ENCODE assay signal across 7 cellular contexts in the genomic region with DNA sequence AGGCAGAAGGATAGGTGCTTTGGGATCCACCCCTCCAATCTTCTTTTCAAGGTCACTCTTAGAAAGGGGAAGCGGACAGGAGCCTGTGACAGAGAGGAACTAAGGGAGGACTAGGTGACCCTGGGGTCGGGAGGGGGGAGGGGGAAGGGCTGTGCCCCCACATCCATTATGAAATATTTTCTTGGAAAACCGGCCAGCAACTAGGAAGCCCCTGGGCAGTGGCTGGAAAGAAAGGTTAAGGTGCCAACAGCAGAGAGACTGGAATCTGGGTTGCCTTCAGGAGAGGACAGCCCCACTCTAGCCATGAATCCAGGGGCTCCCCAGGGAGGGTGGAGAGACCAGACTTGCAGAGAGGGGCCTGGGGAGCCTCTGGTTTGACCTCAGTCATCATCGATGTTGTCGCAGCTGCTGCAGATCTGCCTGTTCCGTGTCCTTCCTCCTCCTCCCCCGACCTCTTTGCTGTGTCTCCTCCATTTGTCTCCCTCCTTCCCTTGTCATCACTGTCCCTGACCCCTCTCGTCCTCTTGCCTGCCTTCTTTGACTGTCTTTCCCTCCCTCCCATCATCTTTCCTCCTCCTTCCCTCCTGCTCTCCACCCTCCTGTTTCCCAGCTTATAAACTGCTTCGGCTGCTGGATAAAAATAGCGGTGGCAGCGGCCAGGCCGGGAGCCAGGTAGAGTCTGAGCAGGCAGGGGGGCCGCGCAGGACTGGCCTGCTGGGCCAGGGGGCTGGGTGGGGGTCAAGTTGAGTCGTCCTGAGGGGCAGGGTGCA. TPM values are rescaled to one million over a fixed set of nuclear protein-coding genes. Genes with fewer than 3 reads are reported as not detected.
DNase-seq lines count a peak whose midpoint lies in the region; ATAC-seq lines count a peak whose summit lies in the region.
"Had no signal": no experiment of that assay in that cellular context is flagged by ENCODE, and none has a peak within 500 bp of the region (broad histone marks: within the 10 kb centered on the region; RNA-seq: fewer than 3 reads in every experiment).

No MANE protein-coding gene starts in this region.

- intact Hi-C loops in posterior vena cava (cut with DNase I), result loop anchor here in 1 of 2 donors (1.0 kb wide), 1 partner anchor 40 kb away; no protein-coding TSS in a partner anchor

- no peak overlapping the region for H3K4me3 Mint-ChIP-seq in activated T-cell treated with anti-CD3 and anti-CD28 coated beads, Interleukin-2, amount 50 U/mL, for 4 hours

- H3K36me3 Mint-ChIP-seq in activated T-cell treated with anti-CD3 and anti-CD28 coated beads, Interleukin-2, amount 50 U/mL, for 4 hours (ENCODE audit: insufficient read depth), result peaks cover 17% of the 10 kb centered on the region

- DNase-seq in LHCN-M2 (ENCODE audit: low read depth) (peak; percentile 57), posterior vena cava (ENCODE audit: low spot score) (peak; percentile 77)
- DNase-seq in activated T-cell treated with anti-CD3 and anti-CD28 coated beads, Interleukin-2, amount 50 U/mL, for 4 hours, result no peak
- DNase-seq: activated CD8-positive, alpha-beta memory T cell treated with anti-CD3 and anti-CD28 coated beads, Interleukin-2, amount 50 U/mL, for 4 hours had no signal

- H3K27ac ChIP-seq in cingulate gyrus (ENCODE audit: low read depth, low read length), result peak overlapping the region; percentile 84

- ATAC-seq in HG03520 (IDR thresholded peaks at IDR 0.05; ENCODE audit: unreplicated experiment) (no peak), HG02840 (IDR thresholded peaks at IDR 0.05; ENCODE audit: low FRiP score, unreplicated experiment) (no peak)
- no peak for ATAC-seq in activated T-cell treated with anti-CD3 and anti-CD28 coated beads, Interleukin-2, amount 50 U/mL, for 4 hours

- H3K9me3 Mint-ChIP-seq in activated T-cell treated with anti-CD3 and anti-CD28 coated beads, Interleukin-2, amount 50 U/mL, for 4 hours, result no peaks in the 10 kb centered on the region

- no peaks in the 10 kb centered on the region for H3K27me3 Mint-ChIP-seq in activated T-cell treated with anti-CD3 and anti-CD28 coated beads, Interleukin-2, amount 50 U/mL, for 4 hours (ENCODE audit: low read depth)

- peaks cover 26% of the 10 kb centered on the region for H3K4me1 Mint-ChIP-seq in activated T-cell treated with anti-CD3 and anti-CD28 coated beads, Interleukin-2, amount 50 U/mL, for 4 hours (ENCODE audit: low read depth)

RNA-seq across cellular contexts. Expression of a gene that starts 3.2 kb away (rescaled TPM):
- total RNA-seq in LHCN-M2 (2014; rRNA removed) (58.5 and 77.7 TPM in 2 replicates), posterior vena cava (10 to 100 TPM; 76.5 to 80.0 TPM)
- polyA plus RNA-seq in LHCN-M2 (2012), result 53.2 TPM
- total RNA-seq in activated T-cell treated with anti-CD3 and anti-CD28 coated beads, Interleukin-2, amount 50 U/mL, for 4 hours, result 100 to 1,000 TPM; 165 to 199 (median 181) TPM

RNA-seq across cellular contexts. Expression of a gene that starts 9.8 kb away (rescaled TPM):
- total RNA-seq in LHCN-M2 (2014; rRNA removed) (10.6 and 38.0 TPM in 2 replicates), posterior vena cava (1 to 10 TPM in 1 of 2 donors, not detected in 1; 1.5 TPM)
- polyA plus RNA-seq in LHCN-M2 (2012), result 10.4 TPM
- total RNA-seq in activated T-cell treated with anti-CD3 and anti-CD28 coated beads, Interleukin-2, amount 50 U/mL, for 4 hours, result not detected

RNA-seq across cellular contexts. Expression of a gene that starts 20.3 kb away (rescaled TPM):
- 1,077 and 1,155 TPM in 2 replicates for total RNA-seq in LHCN-M2 (2014; rRNA removed)
- 622 TPM for polyA plus RNA-seq in LHCN-M2 (2012)
- total RNA-seq in posterior vena cava, result 100 to 1,000 TPM; 414 to 463 TPM
- total RNA-seq in activated T-cell treated with anti-CD3 and anti-CD28 coated beads, Interleukin-2, amount 50 U/mL, for 4 hours, result 1,000 to 10,000 TPM; 3,050 to 3,190 (median 3,088) TPM

RNA-seq across cellular contexts. Expression of a gene that starts 30.8 kb away (rescaled TPM):
- total RNA-seq in LHCN-M2 (2014; rRNA removed) (111 and 117 TPM in 2 replicates), posterior vena cava (10 to 100 TPM; 23.1 to 28.9 TPM)
- polyA plus RNA-seq in LHCN-M2 (2012), result 90.7 TPM
- 10 to 100 TPM; 35.0 to 42.5 (median 40.8) TPM for total RNA-seq in activated T-cell treated with anti-CD3 and anti-CD28 coated beads, Interleukin-2, amount 50 U/mL, for 4 hours

RNA-seq across cellular contexts. Expression of a gene that starts 38.8 kb away (rescaled TPM):
- total RNA-seq in LHCN-M2 (2014; rRNA removed) (8.6 and 11.5 TPM in 2 replicates), posterior vena cava (1 to 10 TPM; 4.5 to 6.7 TPM)
- 5.1 TPM for polyA plus RNA-seq in LHCN-M2 (2012)
- total RNA-seq in activated T-cell treated with anti-CD3 and anti-CD28 coated beads, Interleukin-2, amount 50 U/mL, for 4 hours, result 10 to 100 TPM; 30.0 to 36.4 (median 33.1) TPM
